Comparison of ENCODE assay signal across 17 cellular contexts in the genomic region with DNA sequence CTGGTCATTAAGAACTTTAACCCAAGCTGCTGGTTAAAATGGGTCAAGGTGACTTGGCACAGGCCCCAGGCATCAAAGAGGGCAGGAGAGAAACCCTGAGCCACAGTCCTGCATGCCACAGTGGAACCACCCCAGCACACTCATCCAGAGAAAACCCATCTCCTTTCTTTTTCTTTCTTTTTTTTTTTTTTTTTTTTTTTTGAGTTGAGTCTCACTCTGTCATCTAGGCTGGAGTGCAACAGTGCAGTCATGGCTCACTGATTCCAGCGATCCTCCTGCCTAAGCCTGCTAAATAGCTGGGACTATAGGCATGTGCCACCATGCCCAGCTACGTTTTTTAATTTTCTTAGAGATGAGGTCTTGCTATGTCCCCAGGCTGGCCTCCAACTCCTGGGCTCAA.
A peak's percentile ranks its signal among the peaks of the same experiment; 100 is the strongest.
DNase-seq lines count a peak whose midpoint lies in the region; ATAC-seq, FAIRE-seq and TF ChIP-seq lines count a peak whose summit lies in the region.
"Had no signal": no experiment of that assay in that cellular context is flagged by ENCODE, and none has a peak within 500 bp of the region (broad histone marks: within the 10 kb centered on the region; RNA-seq: fewer than 3 reads in every experiment).

No MANE protein-coding gene starts in this region.

- RAD21 ChIA-PET in GM12878 (lab: Charles Lee; ENCODE audit: unreplicated experiment), result no interaction called here

- H2BK12ac ChIP-seq in mesenchymal stem cell (ENCODE audit: low read length in 2 of 2), result no peak overlapping the region

- H2BK120ac ChIP-seq in mesenchymal stem cell (ENCODE audit: low read depth, low read length), result no peak overlapping the region

- no peak overlapping the region for H2BK5ac ChIP-seq in mesenchymal stem cell (ENCODE audit: low read depth, low read length, poor library complexity, severe bottlenecking)

- peak; percentile 17 for DNase-seq in activated CD4-positive, alpha-beta T cell treated with anti-CD3 and anti-CD28 coated beads for 36 hours
- DNase-seq in activated CD4-positive, alpha-beta T cell treated with anti-CD3 and anti-CD28 coated beads, Interleukin-2, amount 10 ng/mL, durations not matched to agents 7 days and 5 days, result no peak
- DNase-seq in GM12878 (ENCODE audit: low read depth, low spot score) (no peak), mesenchymal stem cell (no peak), T-helper 2 cell (no peak), NCI-H1092 treated with DMSO at 0.1 percent for 48 hours (lab: John Stamatoyannopoulos, UW) (no peak)
- DNase-seq: DMS 273 treated with DMSO at 0.1 percent for 48 hours, MG63, NCI-H1092, NCI-H2081 treated with DMSO at 0.1 percent for 48 hours, NCI-H345 had no signal

- H3K4me1 Mint-ChIP-seq in activated CD4-positive, alpha-beta T cell treated with anti-CD3 and anti-CD28 coated beads for 36 hours, result peaks cover 12% of the 10 kb centered on the region
- peaks cover 18% of the 10 kb centered on the region for H3K4me1 Mint-ChIP-seq in activated CD4-positive, alpha-beta T cell treated with anti-CD3 and anti-CD28 coated beads, Interleukin-2, amount 10 ng/mL, durations not matched to agents 7 days and 5 days

- no peaks in the 10 kb centered on the region for H3K79me2 ChIP-seq in GM12878 (ENCODE audit: control insufficient read depth, insufficient read depth, low read length)

- ATAC-seq in activated CD4-positive, alpha-beta T cell treated with anti-CD3 and anti-CD28 coated beads for 36 hours, result peak; percentile 22
- peak; percentile 37; the same call in 2 of the 3 replicates for ATAC-seq in GM12878
- no peak; the same call in 2 of the 3 replicates for ATAC-seq in SK-N-SH treated with all-trans-retinoic acid at 6 μM for 48 hours
- ATAC-seq: A549 had no signal

- no peaks in the 10 kb centered on the region for H3K36me3 Mint-ChIP-seq in activated CD4-positive, alpha-beta T cell treated with anti-CD3 and anti-CD28 coated beads for 36 hours (ENCODE audit: low read depth)
- H3K36me3 Mint-ChIP-seq in activated CD4-positive, alpha-beta T cell treated with anti-CD3 and anti-CD28 coated beads, Interleukin-2, amount 10 ng/mL, durations not matched to agents 7 days and 5 days (ENCODE audit: low read depth), result no peaks in the 10 kb centered on the region

- H3K14ac ChIP-seq in mesenchymal stem cell (ENCODE audit: low read length in 2 of 2), result no peak overlapping the region

- SMC1A ChIA-PET in GM12878 (lab: Charles Lee; ENCODE audit: uncharacterized antibody, unreplicated experiment), result no interaction called here

- H4K8ac ChIP-seq in mesenchymal stem cell (ENCODE audit: low read length), result no peak overlapping the region

- H3K79me1 ChIP-seq in mesenchymal stem cell (replicated peaks; ENCODE audit: low read length, poor library complexity, severe bottlenecking), result no peaks in the 10 kb centered on the region

- TF ChIP-seq RAD21 in GM12878 (IDR thresholded peaks at IDR 0.05; ENCODE audit: insufficient read depth, low read depth, low read length), result no peak

- no peak overlapping the region for H4K91ac ChIP-seq in mesenchymal stem cell (ENCODE audit: low read length)

- H3K27ac ChIP-seq in HEK293 (ENCODE audit: extremely low read depth, low read depth, low read length) (no peak overlapping the region), GM12878 (ENCODE audit: control insufficient read depth, insufficient read depth) (no peak overlapping the region), mesenchymal stem cell (ENCODE audit: low read length, poor library complexity, severe bottlenecking) (no peak overlapping the region)
- H3K27ac ChIP-seq: A549, C4-2B, RWPE1 had no signal

- H3K27ac Mint-ChIP-seq in activated CD4-positive, alpha-beta T cell treated with anti-CD3 and anti-CD28 coated beads for 36 hours, result no peak overlapping the region
- H3K27ac Mint-ChIP-seq in activated CD4-positive, alpha-beta T cell treated with anti-CD3 and anti-CD28 coated beads, Interleukin-2, amount 10 ng/mL, durations not matched to agents 7 days and 5 days, result no peak overlapping the region

- in situ Hi-C loops in GM12878 (cut with MboI), result no loop called here

- H4K20me1 ChIP-seq in GM12878 (ENCODE audit: control insufficient read depth, insufficient read depth), result no peaks in the 10 kb centered on the region

- H3K4me3 ChIP-seq in HEK293 (ENCODE audit: low read depth, low read length) (no peak overlapping the region), GM12878 (no peak overlapping the region), mesenchymal stem cell (ENCODE audit: insufficient read depth in 1 of 2, low read depth in 1 of 2, low read length in 2 of 2) (no peak overlapping the region)
- H3K4me3 ChIP-seq: A549, MG63 had no signal

- no peak for FAIRE-seq in GM12878 (lab: Jason Lieb, UNC)
- FAIRE-seq: A549, H54 had no signal

- H3K4me1 ChIP-seq in HEK293 (ENCODE audit: control insufficient read depth, insufficient read depth, low read length) (no peaks in the 10 kb centered on the region), GM12878 (ENCODE audit: control insufficient read depth, insufficient read depth, low read length) (no peaks in the 10 kb centered on the region; the same call in 1 of the 2 replicates), mesenchymal stem cell (ENCODE audit: control insufficient read depth, insufficient read depth, low read depth, low read length) (no peaks in the 10 kb centered on the region)

- POLR2A ChIA-PET in activated CD4-positive, alpha-beta T cell treated with anti-CD3 and anti-CD28 coated beads for 36 hours (lab: Charles Lee), result no interaction called here
- POLR2A ChIA-PET in activated CD4-positive, alpha-beta T cell treated with anti-CD3 and anti-CD28 coated beads, Interleukin-2, amount 10 ng/mL, durations not matched to agents 7 days and 5 days (lab: Charles Lee), result no interaction called here
- POLR2A ChIA-PET in HEK293 (lab: Yijun Ruan, JAX) (no interaction called here), GM12878 (lab: Charles Lee) (no interaction called here)

- H3K9me3 ChIP-seq in HEK293 (ENCODE audit: control insufficient read depth, insufficient read depth, low read depth, low read length) (no peaks in the 10 kb centered on the region), GM12878 (replicated peaks; ENCODE audit: control insufficient read depth, insufficient read depth, low read length) (no peaks in the 10 kb centered on the region), mesenchymal stem cell (ENCODE audit: control insufficient read depth, low read length) (no peaks in the 10 kb centered on the region)
- H3K9me3 ChIP-seq: A549, MG63 had no signal

- peak overlapping the region; percentile 54 for H2BK15ac ChIP-seq in mesenchymal stem cell (ENCODE audit: low read depth, poor library complexity, severe bottlenecking)

- H3K9ac ChIP-seq in GM12878 (ENCODE audit: control insufficient read depth, insufficient read depth, low read length), result no peak overlapping the region
- no peak overlapping the region for H3K9ac ChIP-seq in mesenchymal stem cell (ENCODE audit: low read length)

- no peak overlapping the region for H3K23ac ChIP-seq in mesenchymal stem cell (ENCODE audit: low read length in 2 of 2)

- H3K4me3 Mint-ChIP-seq in activated CD4-positive, alpha-beta T cell treated with anti-CD3 and anti-CD28 coated beads for 36 hours, result no peak overlapping the region
- H3K4me3 Mint-ChIP-seq in activated CD4-positive, alpha-beta T cell treated with anti-CD3 and anti-CD28 coated beads, Interleukin-2, amount 10 ng/mL, durations not matched to agents 7 days and 5 days, result no peak overlapping the region

- H2AFZ ChIP-seq in GM12878 (ENCODE audit: control insufficient read depth, low read depth, low read length), result no peak overlapping the region
- H2AFZ ChIP-seq in mesenchymal stem cell (ENCODE audit: low read depth, low read length), result no peak overlapping the region

- no peaks in the 10 kb centered on the region for H3K27me3 Mint-ChIP-seq in activated CD4-positive, alpha-beta T cell treated with anti-CD3 and anti-CD28 coated beads for 36 hours
- no peaks in the 10 kb centered on the region for H3K27me3 Mint-ChIP-seq in activated CD4-positive, alpha-beta T cell treated with anti-CD3 and anti-CD28 coated beads, Interleukin-2, amount 10 ng/mL, durations not matched to agents 7 days and 5 days

- H3K18ac ChIP-seq in mesenchymal stem cell (ENCODE audit: low read depth in 1 of 2, low read length in 2 of 2), result no peak overlapping the region

- intact Hi-C loops in activated CD4-positive, alpha-beta T cell treated with anti-CD3 and anti-CD28 coated beads for 36 hours (cut with DNase I, micrococcal nuclease), result no loop called here
- intact Hi-C loops in GM12878 (cut with micrococcal nuclease; ENCODE audit: unreplicated experiment), result no loop called here

- TF ChIP-seq EP300 in GM12878 (IDR thresholded peaks at IDR 0.05; ENCODE audit: borderline replicate concordance in 1 of 2, control insufficient read depth in 1 of 2, low read depth in 2 of 2, low read length in 2 of 2), result no peak

- no peak for TF ChIP-seq CTCF in HEK293 (tag by site-specific recombination; IDR thresholded peaks at IDR 0.05)
- TF ChIP-seq CTCF in GM12878 (IDR thresholded peaks at IDR 0.05 in 2 of 3, conservative IDR thresholded peaks at IDR 0.05 in 1 of 3; ENCODE audit: control insufficient read depth in 2 of 3, extremely low read depth in 1 of 3, insufficient read depth in 1 of 3, low read depth in 3 of 3, low read length in 3 of 3), result no peak

- H3K27me3 ChIP-seq in GM12878 (replicated peaks in 1 of 2; ENCODE audit: control insufficient read depth in 2 of 2, insufficient read depth in 2 of 2, low read length in 1 of 2) (no peaks in the 10 kb centered on the region; a peak in 1 of 4 replicates), mesenchymal stem cell (ENCODE audit: control insufficient read depth in 1 of 2, insufficient read depth in 1 of 2, low read length in 2 of 2) (peaks cover 25 to 36% of the 10 kb centered on the region in 2 experiments)
- H3K27me3 ChIP-seq: MG63 had no signal

- H3K4me2 ChIP-seq in GM12878 (ENCODE audit: control insufficient read depth, insufficient read depth) (no peak overlapping the region), mesenchymal stem cell (ENCODE audit: low read length, poor library complexity, severe bottlenecking) (no peak overlapping the region)
- H3K4me2 ChIP-seq: A549 had no signal

- BruUV-seq in GM12878 (replicated peaks; lab: Mats Ljungman, UMichigan), result no TSS peak

- H3K9me3 Mint-ChIP-seq in activated CD4-positive, alpha-beta T cell treated with anti-CD3 and anti-CD28 coated beads for 36 hours (ENCODE audit: low read depth), result no peaks in the 10 kb centered on the region
- H3K9me3 Mint-ChIP-seq in activated CD4-positive, alpha-beta T cell treated with anti-CD3 and anti-CD28 coated beads, Interleukin-2, amount 10 ng/mL, durations not matched to agents 7 days and 5 days, result no peaks in the 10 kb centered on the region

- no peaks in the 10 kb centered on the region for H3K36me3 ChIP-seq in HEK293 (ENCODE audit: control insufficient read depth in 2 of 2, insufficient read depth in 1 of 2, low read length in 2 of 2)
- no peaks in the 10 kb centered on the region for H3K36me3 ChIP-seq in GM12878 (ENCODE audit: control insufficient read depth in 2 of 2, insufficient read depth in 2 of 2, low read length in 1 of 2)
- H3K36me3 ChIP-seq in mesenchymal stem cell (ENCODE audit: control insufficient read depth in 1 of 2, insufficient read depth in 2 of 2, low read depth in 1 of 2, low read length in 2 of 2), result no peaks in the 10 kb centered on the region
- H3K36me3 ChIP-seq: MG63 had no signal

- H3K4ac ChIP-seq in mesenchymal stem cell (ENCODE audit: low read depth in 1 of 2, low read length in 2 of 2), result no peak overlapping the region

- no peak overlapping the region for H2AK5ac ChIP-seq in mesenchymal stem cell (ENCODE audit: low read length, severe bottlenecking)

- CTCF ChIA-PET in activated CD4-positive, alpha-beta T cell treated with anti-CD3 and anti-CD28 coated beads for 36 hours (lab: Charles Lee), result interaction anchor here (0.7 to 1.1 kb wide), 3 partner anchors 31 to 142 kb away, joined by 3 read pairs; no protein-coding TSS in a partner anchor
- CTCF ChIA-PET in activated CD4-positive, alpha-beta T cell treated with anti-CD3 and anti-CD28 coated beads, Interleukin-2, amount 10 ng/mL, durations not matched to agents 7 days and 5 days (lab: Charles Lee), result interaction anchor here (0.7 kb wide), 1 partner anchor 1123 kb away, joined by 3 read pairs; no protein-coding TSS in a partner anchor
- CTCF ChIA-PET in HEK293 (lab: Yijun Ruan, JAX), result interaction anchor here (0.8 to 1.4 kb wide), 2 partner anchors 11 to 66 kb away, joined by 3 to 7 read pairs; no protein-coding TSS in a partner anchor
- CTCF ChIA-PET in GM12878 (lab: Yijun Ruan, JAX), result no interaction called here

- WGBS in GM12878 (ENCODE audit: insufficient coverage, insufficient replicate concordance, low lambda C conversion rate, missing lambda C conversion rate), result 20% methylated on average over 2 of the region's 2 CpGs
- WGBS in mesenchymal stem cell, result 87% methylated on average over 2 of the region's 2 CpGs

- TF ChIP-seq POLR2A in GM12878 (IDR thresholded peaks at IDR 0.05; ENCODE audit: low read depth, low read length), result no peak
